Comparison of ENCODE assay signal across 7 cellular contexts in the genomic region with DNA sequence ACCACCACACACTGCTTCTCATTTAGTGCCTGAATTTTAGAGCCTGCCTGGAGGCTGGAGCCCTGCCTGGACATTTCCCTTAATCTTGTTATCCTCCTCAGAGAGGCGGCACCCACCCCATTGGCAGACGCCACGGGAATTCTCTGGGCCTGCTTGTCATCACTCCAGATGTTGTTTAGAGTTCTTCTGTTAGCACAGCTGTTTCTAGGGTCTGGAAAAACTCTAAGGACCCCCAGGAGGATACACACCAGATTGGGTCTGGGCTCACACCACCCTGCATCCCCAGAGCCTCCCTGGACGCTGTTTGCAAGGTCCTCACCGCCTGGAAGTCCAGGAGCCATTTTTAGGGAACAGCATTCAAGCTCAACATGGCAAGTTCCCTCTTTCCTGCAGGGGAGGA. TPM values are rescaled to one million over a fixed set of nuclear protein-coding genes. Genes with fewer than 3 reads are reported as not detected.
DNase-seq lines count a peak whose midpoint lies in the region; ATAC-seq and TF ChIP-seq lines count a peak whose summit lies in the region.

No MANE protein-coding gene starts in this region.

- ATAC-seq in left colon = peak; percentile 12
- ATAC-seq in GM21717 (IDR thresholded peaks at IDR 0.05; ENCODE audit: unreplicated experiment) = no peak

- H3K4me3 ChIP-seq in HFF-Myc (replicated peaks; ENCODE audit: low read depth, low read length) (peak overlapping the region; percentile 30), adipocyte (ENCODE audit: low read length) (peak overlapping the region; percentile 85)

- no peaks in the 10 kb centered on the region for H3K27me3 ChIP-seq in adipocyte (replicated peaks; ENCODE audit: control insufficient read depth, insufficient read depth, low read length)

- H3K4me1 ChIP-seq in adipocyte (ENCODE audit: control insufficient read depth, insufficient read depth, low read length) = peaks cover 32% of the 10 kb centered on the region

- no peaks in the 10 kb centered on the region for H3K9me3 ChIP-seq in adipocyte (ENCODE audit: control insufficient read depth, low read length)

- H3K9ac ChIP-seq in adipocyte (ENCODE audit: low read length) = peak overlapping the region; percentile 91

- peak overlapping the region; percentile 56 for H3K27ac ChIP-seq in substantia nigra (ENCODE audit: low read depth, low read length, poor library complexity, severe bottlenecking)

- no peak for TF ChIP-seq CTCF in HFF-Myc (IDR thresholded peaks at IDR 0.05; ENCODE audit: low read depth, low read length, missing control alignments)

- peaks cover 8% of the 10 kb centered on the region for H3K36me3 ChIP-seq in adipocyte (ENCODE audit: control insufficient read depth, insufficient read depth, low read length, severe bottlenecking)

- intact Hi-C loops in left colon (cut with DNase I, micrococcal nuclease) = no loop called here

- DNase-seq in HFF-Myc (ENCODE audit: extremely low read depth, low read depth) = no peak
- peak; percentile 75 for DNase-seq in adipocyte (ENCODE audit: low read depth)
- peak in 1 of 2 donors; percentile 20 for DNase-seq in left colon
- no peak for DNase-seq in substantia nigra (lab: John Stamatoyannopoulos, UW)
- no peak for DNase-seq in NCI-H1092 (lab: John Stamatoyannopoulos, UW)
- no peak for DNase-seq in NCI-H2196 (lab: John Stamatoyannopoulos, UW; ENCODE audit: unreplicated experiment)

RNA-seq across cellular contexts. Expression of a gene that starts 0.6 kb away (rescaled TPM):
- total RNA-seq in left colon = 10 to 100 TPM; 13.0 to 34.0 TPM

RNA-seq across cellular contexts. Expression of a gene that starts 20.7 kb away (rescaled TPM):
- total RNA-seq in left colon = under 1 TPM in 1 of 2 donors, not detected in 1; 0.20 TPM

RNA-seq across cellular contexts. Expression of a gene that starts 42.1 kb away (rescaled TPM):
- total RNA-seq in left colon = not detected
